1 cellular context compared by ENCODE assay signal in genomic region chr18:712401-713134, GRCh38.
TF ChIP-seq lines count a peak whose summit lies in the region.

A gene with protein sequence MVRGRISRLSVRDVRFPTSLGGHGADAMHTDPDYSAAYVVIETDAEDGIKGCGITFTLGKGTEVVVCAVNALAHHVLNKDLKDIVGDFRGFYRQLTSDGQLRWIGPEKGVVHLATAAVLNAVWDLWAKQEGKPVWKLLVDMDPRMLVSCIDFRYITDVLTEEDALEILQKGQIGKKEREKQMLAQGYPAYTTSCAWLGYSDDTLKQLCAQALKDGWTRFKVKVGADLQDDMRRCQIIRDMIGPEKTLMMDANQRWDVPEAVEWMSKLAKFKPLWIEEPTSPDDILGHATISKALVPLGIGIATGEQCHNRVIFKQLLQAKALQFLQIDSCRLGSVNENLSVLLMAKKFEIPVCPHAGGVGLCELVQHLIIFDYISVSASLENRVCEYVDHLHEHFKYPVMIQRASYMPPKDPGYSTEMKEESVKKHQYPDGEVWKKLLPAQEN (minus strand): TSS chr18:712630. CDS start chr18:712587, 43 bp downstream.

TF ChIP-seq in HepG2, 621 proteins besides CTCF, POLR2A, EP300 and RAD21 (continued from another document and continues in another):
- TF ChIP-seq AKNA (CRISPR knock-in tag; IDR thresholded peaks at IDR 0.05; ENCODE audit: borderline replicate concordance) (no peak), ZFP37 (CRISPR knock-in tag; IDR thresholded peaks at IDR 0.05; ENCODE audit: borderline replicate concordance) (no peak), NR3C1 (CRISPR knock-in tag; IDR thresholded peaks at IDR 0.05) (no peak), NR2F6 (IDR thresholded peaks at IDR 0.05) (no peak), NR2F6 (CRISPR knock-in tag; IDR thresholded peaks at IDR 0.05) (peak; percentile 46; the same call in 1 of the 2 replicates), ZNF317 (CRISPR knock-in tag; IDR thresholded peaks at IDR 0.05) (0 out of 2 replicates have a peak, but pooled peaks have one; percentile 17), ZBTB7B (CRISPR knock-in tag; IDR thresholded peaks at IDR 0.05) (no peak), ZNF263 (CRISPR knock-in tag; IDR thresholded peaks at IDR 0.05) (no peak), NFIC (IDR thresholded peaks at IDR 0.05; ENCODE audit: low read length) (no peak), KDM2A (CRISPR knock-in tag; IDR thresholded peaks at IDR 0.05; ENCODE audit: borderline replicate concordance, low read depth) (peak; percentile 88), HOXA3 (CRISPR knock-in tag; IDR thresholded peaks at IDR 0.05) (peak; percentile 99), HOXA9 (CRISPR knock-in tag; IDR thresholded peaks at IDR 0.05; ENCODE audit: borderline replicate concordance) (peak; percentile 69; the same call in 1 of the 2 replicates), FOXA3 (CRISPR knock-in tag; IDR thresholded peaks at IDR 0.05) (peak; percentile 43), ZNF614 (CRISPR knock-in tag; IDR thresholded peaks at IDR 0.05; ENCODE audit: borderline replicate concordance) (0 out of 2 replicates have a peak, but pooled peaks have one; percentile 32), SIN3B (IDR thresholded peaks at IDR 0.05; ENCODE audit: low read length) (no peak), SRY (CRISPR knock-in tag; IDR thresholded peaks at IDR 0.05) (peak; percentile 69), FOXC1 (CRISPR knock-in tag; IDR thresholded peaks at IDR 0.05; ENCODE audit: borderline replicate concordance) (no peak), ZNF446 (CRISPR knock-in tag; IDR thresholded peaks at IDR 0.05) (no peak), ZBTB42 (CRISPR knock-in tag; IDR thresholded peaks at IDR 0.05) (no peak), ZNF253 (CRISPR knock-in tag; IDR thresholded peaks at IDR 0.05; ENCODE audit: borderline replicate concordance) (no peak), ZNF800 (CRISPR knock-in tag; IDR thresholded peaks at IDR 0.05) (peak; percentile 90), ATF6 (CRISPR knock-in tag; conservative IDR thresholded peaks at IDR 0.05) (no peak), AKAP8 (CRISPR knock-in tag; IDR thresholded peaks at IDR 0.05) (peak; percentile 61; the same call in 1 of the 2 replicates), ZNF276 (CRISPR knock-in tag; IDR thresholded peaks at IDR 0.05; ENCODE audit: low read depth) (no peak; the same call in 1 of the 2 replicates), JUN (CRISPR knock-in tag; IDR thresholded peaks at IDR 0.05) (0 out of 2 replicates have a peak, but pooled peaks have one; percentile 47)
- TF ChIP-seq, protein P1, sequence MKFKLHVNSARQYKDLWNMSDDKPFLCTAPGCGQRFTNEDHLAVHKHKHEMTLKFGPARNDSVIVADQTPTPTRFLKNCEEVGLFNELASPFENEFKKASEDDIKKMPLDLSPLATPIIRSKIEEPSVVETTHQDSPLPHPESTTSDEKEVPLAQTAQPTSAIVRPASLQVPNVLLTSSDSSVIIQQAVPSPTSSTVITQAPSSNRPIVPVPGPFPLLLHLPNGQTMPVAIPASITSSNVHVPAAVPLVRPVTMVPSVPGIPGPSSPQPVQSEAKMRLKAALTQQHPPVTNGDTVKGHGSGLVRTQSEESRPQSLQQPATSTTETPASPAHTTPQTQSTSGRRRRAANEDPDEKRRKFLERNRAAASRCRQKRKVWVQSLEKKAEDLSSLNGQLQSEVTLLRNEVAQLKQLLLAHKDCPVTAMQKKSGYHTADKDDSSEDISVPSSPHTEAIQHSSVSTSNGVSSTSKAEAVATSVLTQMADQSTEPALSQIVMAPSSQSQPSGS (CRISPR knock-in tag; IDR thresholded peaks at IDR 0.05) = no peak
- TF ChIP-seq, protein P2, sequence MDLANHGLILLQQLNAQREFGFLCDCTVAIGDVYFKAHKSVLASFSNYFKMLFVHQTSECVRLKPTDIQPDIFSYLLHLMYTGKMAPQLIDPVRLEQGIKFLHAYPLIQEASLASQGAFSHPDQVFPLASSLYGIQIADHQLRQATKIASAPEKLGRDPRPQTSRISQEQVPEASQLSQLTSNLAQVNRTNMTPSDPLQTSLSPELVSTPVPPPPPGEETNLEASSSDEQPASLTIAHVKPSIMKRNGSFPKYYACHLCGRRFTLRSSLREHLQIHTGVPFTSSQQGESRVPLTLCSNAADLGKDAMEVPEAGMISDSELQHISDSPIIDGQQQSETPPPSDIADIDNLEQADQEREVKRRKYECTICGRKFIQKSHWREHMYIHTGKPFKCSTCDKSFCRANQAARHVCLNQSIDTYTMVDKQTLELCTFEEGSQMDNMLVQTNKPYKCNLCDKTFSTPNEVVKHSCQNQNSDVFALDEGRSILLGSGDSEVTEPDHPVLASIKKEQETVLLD (CRISPR knock-in tag; IDR thresholded peaks at IDR 0.05; ENCODE audit: low read depth) = peak; percentile 98
- TF ChIP-seq, protein P3, sequence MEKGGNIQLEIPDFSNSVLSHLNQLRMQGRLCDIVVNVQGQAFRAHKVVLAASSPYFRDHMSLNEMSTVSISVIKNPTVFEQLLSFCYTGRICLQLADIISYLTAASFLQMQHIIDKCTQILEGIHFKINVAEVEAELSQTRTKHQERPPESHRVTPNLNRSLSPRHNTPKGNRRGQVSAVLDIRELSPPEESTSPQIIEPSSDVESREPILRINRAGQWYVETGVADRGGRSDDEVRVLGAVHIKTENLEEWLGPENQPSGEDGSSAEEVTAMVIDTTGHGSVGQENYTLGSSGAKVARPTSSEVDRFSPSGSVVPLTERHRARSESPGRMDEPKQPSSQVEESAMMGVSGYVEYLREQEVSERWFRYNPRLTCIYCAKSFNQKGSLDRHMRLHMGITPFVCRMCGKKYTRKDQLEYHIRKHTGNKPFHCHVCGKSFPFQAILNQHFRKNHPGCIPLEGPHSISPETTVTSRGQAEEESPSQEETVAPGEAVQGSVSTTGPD (CRISPR knock-in tag; IDR thresholded peaks at IDR 0.05) = peak; percentile 93; the same call in 1 of the 2 replicates
- TF ChIP-seq, protein P4, sequence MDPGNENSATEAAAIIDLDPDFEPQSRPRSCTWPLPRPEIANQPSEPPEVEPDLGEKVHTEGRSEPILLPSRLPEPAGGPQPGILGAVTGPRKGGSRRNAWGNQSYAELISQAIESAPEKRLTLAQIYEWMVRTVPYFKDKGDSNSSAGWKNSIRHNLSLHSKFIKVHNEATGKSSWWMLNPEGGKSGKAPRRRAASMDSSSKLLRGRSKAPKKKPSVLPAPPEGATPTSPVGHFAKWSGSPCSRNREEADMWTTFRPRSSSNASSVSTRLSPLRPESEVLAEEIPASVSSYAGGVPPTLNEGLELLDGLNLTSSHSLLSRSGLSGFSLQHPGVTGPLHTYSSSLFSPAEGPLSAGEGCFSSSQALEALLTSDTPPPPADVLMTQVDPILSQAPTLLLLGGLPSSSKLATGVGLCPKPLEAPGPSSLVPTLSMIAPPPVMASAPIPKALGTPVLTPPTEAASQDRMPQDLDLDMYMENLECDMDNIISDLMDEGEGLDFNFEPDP (CRISPR knock-in tag; conservative IDR thresholded peaks at IDR 0.05) = no peak
- TF ChIP-seq, protein P5, sequence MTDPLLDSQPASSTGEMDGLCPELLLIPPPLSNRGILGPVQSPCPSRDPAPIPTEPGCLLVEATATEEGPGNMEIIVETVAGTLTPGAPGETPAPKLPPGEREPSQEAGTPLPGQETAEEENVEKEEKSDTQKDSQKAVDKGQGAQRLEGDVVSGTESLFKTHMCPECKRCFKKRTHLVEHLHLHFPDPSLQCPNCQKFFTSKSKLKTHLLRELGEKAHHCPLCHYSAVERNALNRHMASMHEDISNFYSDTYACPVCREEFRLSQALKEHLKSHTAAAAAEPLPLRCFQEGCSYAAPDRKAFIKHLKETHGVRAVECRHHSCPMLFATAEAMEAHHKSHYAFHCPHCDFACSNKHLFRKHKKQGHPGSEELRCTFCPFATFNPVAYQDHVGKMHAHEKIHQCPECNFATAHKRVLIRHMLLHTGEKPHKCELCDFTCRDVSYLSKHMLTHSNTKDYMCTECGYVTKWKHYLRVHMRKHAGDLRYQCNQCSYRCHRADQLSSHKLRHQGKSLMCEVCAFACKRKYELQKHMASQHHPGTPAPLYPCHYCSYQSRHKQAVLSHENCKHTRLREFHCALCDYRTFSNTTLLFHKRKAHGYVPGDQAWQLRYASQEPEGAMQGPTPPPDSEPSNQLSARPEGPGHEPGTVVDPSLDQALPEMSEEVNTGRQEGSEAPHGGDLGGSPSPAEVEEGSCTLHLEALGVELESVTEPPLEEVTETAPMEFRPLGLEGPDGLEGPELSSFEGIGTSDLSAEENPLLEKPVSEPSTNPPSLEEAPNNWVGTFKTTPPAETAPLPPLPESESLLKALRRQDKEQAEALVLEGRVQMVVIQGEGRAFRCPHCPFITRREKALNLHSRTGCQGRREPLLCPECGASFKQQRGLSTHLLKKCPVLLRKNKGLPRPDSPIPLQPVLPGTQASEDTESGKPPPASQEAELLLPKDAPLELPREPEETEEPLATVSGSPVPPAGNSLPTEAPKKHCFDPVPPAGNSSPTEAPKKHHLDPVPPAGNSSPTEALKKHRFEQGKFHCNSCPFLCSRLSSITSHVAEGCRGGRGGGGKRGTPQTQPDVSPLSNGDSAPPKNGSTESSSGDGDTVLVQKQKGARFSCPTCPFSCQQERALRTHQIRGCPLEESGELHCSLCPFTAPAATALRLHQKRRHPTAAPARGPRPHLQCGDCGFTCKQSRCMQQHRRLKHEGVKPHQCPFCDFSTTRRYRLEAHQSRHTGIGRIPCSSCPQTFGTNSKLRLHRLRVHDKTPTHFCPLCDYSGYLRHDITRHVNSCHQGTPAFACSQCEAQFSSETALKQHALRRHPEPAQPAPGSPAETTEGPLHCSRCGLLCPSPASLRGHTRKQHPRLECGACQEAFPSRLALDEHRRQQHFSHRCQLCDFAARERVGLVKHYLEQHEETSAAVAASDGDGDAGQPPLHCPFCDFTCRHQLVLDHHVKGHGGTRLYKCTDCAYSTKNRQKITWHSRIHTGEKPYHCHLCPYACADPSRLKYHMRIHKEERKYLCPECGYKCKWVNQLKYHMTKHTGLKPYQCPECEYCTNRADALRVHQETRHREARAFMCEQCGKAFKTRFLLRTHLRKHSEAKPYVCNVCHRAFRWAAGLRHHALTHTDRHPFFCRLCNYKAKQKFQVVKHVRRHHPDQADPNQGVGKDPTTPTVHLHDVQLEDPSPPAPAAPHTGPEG (CRISPR knock-in tag; IDR thresholded peaks at IDR 0.05) = peak; percentile 57; the same call in 1 of the 2 replicates
